In genomic region chr17:45238155-45238774, GRCh38 we compare ENCODE assay signal across 25 cellular contexts. TPM values are rescaled to one million over a fixed set of nuclear protein-coding genes. Genes with fewer than 3 reads are reported as not detected.
DNase-seq lines count a peak whose midpoint lies in the region; ATAC-seq lines count a peak whose summit lies in the region.
"Had no signal": no experiment of that assay in that cellular context is flagged by ENCODE, and none has a peak within 500 bp of the region (broad histone marks: within the 10 kb centered on the region; RNA-seq: fewer than 3 reads in every experiment).

No MANE protein-coding gene starts in this region.

- no peak overlapping the region for H3K4me3 Mint-ChIP-seq in activated CD8-positive, alpha-beta memory T cell treated with anti-CD3 and anti-CD28 coated beads, Interleukin-2, amount 10 ng/mL, durations not matched to agents 7 days and 5 days
- no peak overlapping the region for H3K4me3 Mint-ChIP-seq in T-helper 17 cell

- H2AFZ ChIP-seq in trophoblast cell (ENCODE audit: insufficient read depth, low read length, poor library complexity), result no peak overlapping the region
- H2AFZ ChIP-seq: PC-9 had no signal

- no peaks in the 10 kb centered on the region for H3K27me3 Mint-ChIP-seq in activated CD8-positive, alpha-beta memory T cell treated with anti-CD3 and anti-CD28 coated beads, Interleukin-2, amount 10 ng/mL, durations not matched to agents 7 days and 5 days
- H3K27me3 Mint-ChIP-seq in T-helper 17 cell, result no peaks in the 10 kb centered on the region

- H3K79me1 ChIP-seq in trophoblast cell (ENCODE audit: low read length), result no peaks in the 10 kb centered on the region

- peaks cover 68% of the 10 kb centered on the region for H3K36me3 Mint-ChIP-seq in activated CD8-positive, alpha-beta memory T cell treated with anti-CD3 and anti-CD28 coated beads, Interleukin-2, amount 10 ng/mL, durations not matched to agents 7 days and 5 days
- peaks cover 12% of the 10 kb centered on the region for H3K36me3 Mint-ChIP-seq in T-helper 17 cell (ENCODE audit: low read depth)

- H3K4me3 ChIP-seq in trophoblast cell (ENCODE audit: low read depth, low read length), result no peak overlapping the region
- H3K4me3 ChIP-seq: ascending aorta, PC-9, SJSA1, spleen, tibial nerve had no signal

- H3K27me3 ChIP-seq in trophoblast cell (ENCODE audit: insufficient read depth, low read length), result peaks cover 9% of the 10 kb centered on the region

- H3K27ac ChIP-seq in cingulate gyrus (ENCODE audit: low read depth, low read length) (peak overlapping the region; percentile 10), trophoblast cell (ENCODE audit: low read depth, low read length) (no peak overlapping the region)
- H3K27ac ChIP-seq: ascending aorta, C4-2B, PC-9, SJSA1, tibial nerve had no signal

- no peak for DNase-seq in activated CD8-positive, alpha-beta memory T cell treated with anti-CD3 and anti-CD28 coated beads, Interleukin-2, amount 10 ng/mL, durations not matched to agents 7 days and 5 days
- DNase-seq in activated CD8-positive, alpha-beta memory T cell treated with anti-CD3 and anti-CD28 coated beads, Interleukin-2, amount 50 U/mL, for 4 hours, result no peak
- no peak for DNase-seq in T-helper 17 cell
- DNase-seq in trophoblast cell, result peak; percentile 53 to 59
- no peak for DNase-seq in NCI-H187 (lab: John Stamatoyannopoulos, UW)
- DNase-seq: DMS53, foreskin fibroblast, hypothalamus, kidney glomerular epithelial cell, mesendoderm, NCI-H1436 treated with DMSO at 0.1 percent for 48 hours, PC-9, spleen, T1000 had no signal

- no peaks in the 10 kb centered on the region for H3K79me2 ChIP-seq in trophoblast cell (ENCODE audit: control insufficient read depth, insufficient read depth, low read length, poor library complexity)

- H3K4me1 Mint-ChIP-seq in activated CD8-positive, alpha-beta memory T cell treated with anti-CD3 and anti-CD28 coated beads, Interleukin-2, amount 10 ng/mL, durations not matched to agents 7 days and 5 days, result peaks cover 40% of the 10 kb centered on the region
- H3K4me1 Mint-ChIP-seq in T-helper 17 cell, result peaks cover 46% of the 10 kb centered on the region

- ATAC-seq in activated CD8-positive, alpha-beta memory T cell treated with anti-CD3 and anti-CD28 coated beads, Interleukin-2, amount 10 ng/mL, durations not matched to agents 7 days and 5 days, result no peak
- ATAC-seq in T-helper 17 cell, result no peak
- ATAC-seq in HG03442 (IDR thresholded peaks at IDR 0.05; ENCODE audit: unreplicated experiment), result no peak
- ATAC-seq in HG02610 (IDR thresholded peaks at IDR 0.05; ENCODE audit: unreplicated experiment), result no peak

- no peak overlapping the region for H3K4me2 ChIP-seq in trophoblast cell (ENCODE audit: low read length)
- H3K4me2 ChIP-seq: PC-9 had no signal

- no peak overlapping the region for H3K23ac ChIP-seq in trophoblast cell (ENCODE audit: low read length)

- no peaks in the 10 kb centered on the region for H3K9me3 Mint-ChIP-seq in activated CD8-positive, alpha-beta memory T cell treated with anti-CD3 and anti-CD28 coated beads, Interleukin-2, amount 10 ng/mL, durations not matched to agents 7 days and 5 days (ENCODE audit: low read depth)

- no peak overlapping the region for H2BK12ac ChIP-seq in trophoblast cell (ENCODE audit: low read length)

- H2BK5ac ChIP-seq in trophoblast cell (ENCODE audit: low read depth, low read length, poor library complexity), result no peak overlapping the region

- H3K9me3 ChIP-seq in T-helper 17 cell (ENCODE audit: control insufficient read depth, low read length, poor library complexity, severe bottlenecking) (no peaks in the 10 kb centered on the region), trophoblast cell (ENCODE audit: insufficient read depth, low read depth, low read length) (peaks cover 4% of the 10 kb centered on the region)
- H3K9me3 ChIP-seq: ascending aorta, SJSA1, spleen, tibial nerve had no signal

- no peak overlapping the region for H3K9ac ChIP-seq in trophoblast cell (ENCODE audit: low read length)

- H3K18ac ChIP-seq in trophoblast cell (ENCODE audit: low read length), result no peak overlapping the region

- no peak overlapping the region for H4K91ac ChIP-seq in trophoblast cell (ENCODE audit: low read depth, low read length)

- H4K8ac ChIP-seq in trophoblast cell (ENCODE audit: low read depth, low read length), result no peak overlapping the region

- no peak overlapping the region for H2AK5ac ChIP-seq in trophoblast cell (ENCODE audit: low read length)

- CTCF ChIA-PET in activated CD8-positive, alpha-beta memory T cell treated with anti-CD3 and anti-CD28 coated beads, Interleukin-2, amount 10 ng/mL, durations not matched to agents 7 days and 5 days (lab: Charles Lee), result interaction anchor here (1.4 to 16.1 kb wide), 3 partner anchors 10 to 103 kb away, joined by 3 to 386 read pairs (median 16); partner anchors contain the start of genes ACBD4 and FMNL1

- no peaks in the 10 kb centered on the region for H3K36me3 ChIP-seq in trophoblast cell (ENCODE audit: control insufficient read depth in 1 of 2, insufficient read depth in 2 of 2, low read length in 2 of 2)
- H3K36me3 ChIP-seq: ascending aorta, SJSA1 had no signal

- no CpG with 5 or more reads among the region's 7 CpGs for WGBS in trophoblast cell (ENCODE audit: extremely low coverage, insufficient coverage, insufficient read length)

- H3K4ac ChIP-seq in trophoblast cell (ENCODE audit: low read depth, low read length), result no peak overlapping the region

- H2BK120ac ChIP-seq in trophoblast cell (ENCODE audit: insufficient read depth, low read length, poor library complexity), result no peak overlapping the region

- H3K4me1 ChIP-seq in trophoblast cell (ENCODE audit: control insufficient read depth in 1 of 2, insufficient read depth in 2 of 2, low read length in 2 of 2), result peaks cover 8 to 12% of the 10 kb centered on the region in 2 experiments
- H3K4me1 ChIP-seq: SJSA1 had no signal

- peak overlapping the region; percentile 63 for H3K27ac Mint-ChIP-seq in activated CD8-positive, alpha-beta memory T cell treated with anti-CD3 and anti-CD28 coated beads, Interleukin-2, amount 10 ng/mL, durations not matched to agents 7 days and 5 days
- H3K27ac Mint-ChIP-seq in T-helper 17 cell, result peak overlapping the region; percentile 88

- no peak overlapping the region for H4K12ac ChIP-seq in trophoblast cell (ENCODE audit: low read depth, low read length)

- H3K14ac ChIP-seq in trophoblast cell (ENCODE audit: low read length), result no peak overlapping the region

RNA-seq across cellular contexts. Expression of gene FMNL1, which starts 16.6 kb away (rescaled TPM):
- total RNA-seq in activated CD8-positive, alpha-beta memory T cell treated with anti-CD3 and anti-CD28 coated beads, Interleukin-2, amount 10 ng/mL, durations not matched to agents 7 days and 5 days, result 100 to 1,000 TPM; 482 to 504 TPM
- 100 to 1,000 TPM; 509 to 550 TPM for total RNA-seq in T-helper 17 cell
- polyA plus RNA-seq in trophoblast cell (2013), result 2.4 and 2.8 TPM in 2 replicates
- total RNA-seq: SJSA1 had no signal

RNA-seq across cellular contexts. Expression of gene SPATA32, which starts 23.6 kb away (rescaled TPM):
- total RNA-seq in activated CD8-positive, alpha-beta memory T cell treated with anti-CD3 and anti-CD28 coated beads, Interleukin-2, amount 10 ng/mL, durations not matched to agents 7 days and 5 days, result under 1 TPM; 0.23 to 0.49 TPM
- total RNA-seq in T-helper 17 cell, result under 1 TPM in 1 of 2 donors, not detected in 1; 0.17 TPM
- polyA plus RNA-seq in trophoblast cell (2013), result not detected in 2 replicates
- total RNA-seq: A673, ascending aorta, endothelial cell of umbilical vein, HT1080, SJSA1, tibial nerve had no signal
- polyA plus RNA-seq: endothelial cell of umbilical vein, neural cell had no signal

Comparison
In these comparisons a context has a peak if more than half of its experiments do, and no peak if none do; other contexts are left out.
1. DNase-seq: peak in trophoblast cell (2 of 2); none in activated CD8-positive, alpha-beta memory T cell treated with anti-CD3 and anti-CD28 coated beads, Interleukin-2, amount 10 ng/mL, durations not matched to agents 7 days and 5 days (single experiment), activated CD8-positive, alpha-beta memory T cell treated with anti-CD3 and anti-CD28 coated beads, Interleukin-2, amount 50 U/mL, for 4 hours (single experiment), T-helper 17 cell (0 of 3) and NCI-H187 (0 of 2).